23 cellular contexts compared by ENCODE assay signal in the genomic region with DNA sequence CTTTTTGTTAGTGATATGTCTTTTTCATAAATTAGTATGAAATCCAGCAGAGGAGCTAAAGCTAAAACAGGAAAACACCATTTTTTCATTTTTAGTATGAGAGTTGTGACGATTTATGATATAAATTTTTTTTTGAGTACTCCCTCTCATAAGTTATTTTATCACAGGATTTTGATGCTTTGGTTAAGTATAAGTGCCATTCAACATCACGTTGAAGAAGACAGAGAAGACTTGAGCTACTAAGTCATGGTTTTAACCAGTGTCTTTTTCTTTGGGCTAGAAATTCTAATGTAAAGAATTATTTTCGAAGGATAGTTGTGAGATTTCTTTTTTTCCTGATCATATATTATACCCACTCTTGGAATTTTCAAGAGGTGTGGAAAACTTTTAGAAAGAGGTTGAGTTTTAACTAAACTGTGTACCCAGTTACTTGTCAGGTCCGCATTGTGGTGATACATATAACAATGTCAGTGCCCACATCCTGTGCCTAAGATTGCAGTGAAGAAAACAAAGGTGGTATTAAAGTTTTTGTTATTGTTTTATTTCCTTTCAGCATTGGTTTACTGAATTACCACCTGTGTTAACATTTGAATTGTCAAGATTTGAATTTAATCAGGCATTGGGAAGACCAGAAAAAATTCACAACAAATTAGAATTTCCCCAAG.
A peak's percentile ranks its signal among the peaks of the same experiment; 100 is the strongest.
DNase-seq lines count a peak whose midpoint lies in the region; ATAC-seq, FAIRE-seq and TF ChIP-seq lines count a peak whose summit lies in the region.
"Had no signal": no experiment of that assay in that cellular context is flagged by ENCODE, and none has a peak within 500 bp of the region (broad histone marks: within the 10 kb centered on the region; RNA-seq: fewer than 3 reads in every experiment).

No MANE protein-coding gene starts in this region.

- CTCF ChIA-PET in activated CD4-positive, alpha-beta T cell treated with anti-CD3 and anti-CD28 coated beads for 36 hours (lab: Charles Lee): no interaction called here
- CTCF ChIA-PET in CD8-positive, alpha-beta memory T cell (lab: Charles Lee): no interaction called here
- CTCF ChIA-PET in activated CD8-positive, alpha-beta T cell treated with anti-CD3 and anti-CD28 coated beads for 36 hours (lab: Charles Lee): no interaction called here

- peaks cover 23% of the 10 kb centered on the region for H3K36me3 Mint-ChIP-seq in activated CD4-positive, alpha-beta T cell treated with anti-CD3 and anti-CD28 coated beads for 36 hours (ENCODE audit: low read depth)
- peaks cover 0 to 48% (median 14%) of the 10 kb centered on the region in 3 donors for H3K36me3 Mint-ChIP-seq in CD8-positive, alpha-beta memory T cell
- H3K36me3 Mint-ChIP-seq in activated CD8-positive, alpha-beta T cell treated with anti-CD3 and anti-CD28 coated beads for 36 hours (ENCODE audit: low read depth): peaks cover 27% of the 10 kb centered on the region

- POLR2A ChIA-PET in activated CD4-positive, alpha-beta T cell treated with anti-CD3 and anti-CD28 coated beads for 36 hours (lab: Charles Lee): no interaction called here
- POLR2A ChIA-PET in CD8-positive, alpha-beta memory T cell (lab: Charles Lee): no interaction called here
- POLR2A ChIA-PET in activated CD8-positive, alpha-beta T cell treated with anti-CD3 and anti-CD28 coated beads for 36 hours (lab: Charles Lee): no interaction called here

- peak; percentile 71 for ATAC-seq in activated CD4-positive, alpha-beta T cell treated with anti-CD3 and anti-CD28 coated beads for 36 hours
- peak; percentile 78 for ATAC-seq in activated CD8-positive, alpha-beta T cell treated with anti-CD3 and anti-CD28 coated beads for 36 hours

- peak; percentile 45 for FAIRE-seq in islet of Langerhans (lab: Jason Lieb, UNC)
- FAIRE-seq: GM12891 had no signal

- peaks cover 15% of the 10 kb centered on the region for H3K36me3 ChIP-seq in CD8-positive, alpha-beta memory T cell (ENCODE audit: insufficient read depth, low read length)
- H3K36me3 ChIP-seq: right atrium auricular region had no signal

- H3K9me3 ChIP-seq in CD8-positive, alpha-beta memory T cell (ENCODE audit: low read length): no peaks in the 10 kb centered on the region
- H3K9me3 ChIP-seq: right atrium auricular region, transverse colon had no signal

- H3K27ac ChIP-seq in CD8-positive, alpha-beta memory T cell (ENCODE audit: low read depth, low read length): no peak overlapping the region
- H3K27ac ChIP-seq: 22Rv1, right atrium auricular region had no signal

- peaks cover 34% of the 10 kb centered on the region for H3K4me1 Mint-ChIP-seq in activated CD4-positive, alpha-beta T cell treated with anti-CD3 and anti-CD28 coated beads for 36 hours
- H3K4me1 Mint-ChIP-seq in CD8-positive, alpha-beta memory T cell: peaks cover 41 to 80% (median 66%) of the 10 kb centered on the region in 3 donors
- H3K4me1 Mint-ChIP-seq in activated CD8-positive, alpha-beta T cell treated with anti-CD3 and anti-CD28 coated beads for 36 hours (ENCODE audit: low read depth): peaks cover 31% of the 10 kb centered on the region

- H3K4me3 Mint-ChIP-seq in activated CD4-positive, alpha-beta T cell treated with anti-CD3 and anti-CD28 coated beads for 36 hours: no peak overlapping the region
- peak overlapping the region; percentile 12 to 79 (median 77) for H3K4me3 Mint-ChIP-seq in CD8-positive, alpha-beta memory T cell
- H3K4me3 Mint-ChIP-seq in activated CD8-positive, alpha-beta T cell treated with anti-CD3 and anti-CD28 coated beads for 36 hours: peak overlapping the region; percentile 31
- H3K4me3 Mint-ChIP-seq: memory B cell had no signal

- peaks cover 30% of the 10 kb centered on the region for H3K4me1 ChIP-seq in CD8-positive, alpha-beta memory T cell (ENCODE audit: insufficient read depth, low read length)

- peak overlapping the region; percentile 80 for H3K27ac Mint-ChIP-seq in activated CD4-positive, alpha-beta T cell treated with anti-CD3 and anti-CD28 coated beads for 36 hours
- peak overlapping the region; percentile 65 to 93 (median 82) for H3K27ac Mint-ChIP-seq in CD8-positive, alpha-beta memory T cell
- peak overlapping the region; percentile 87 for H3K27ac Mint-ChIP-seq in activated CD8-positive, alpha-beta T cell treated with anti-CD3 and anti-CD28 coated beads for 36 hours

- no peaks in the 10 kb centered on the region for H3K27me3 ChIP-seq in CD8-positive, alpha-beta memory T cell (ENCODE audit: insufficient read depth, low read length, poor library complexity, severe bottlenecking)
- H3K27me3 ChIP-seq: right atrium auricular region, transverse colon had no signal

- H3K27me3 Mint-ChIP-seq in activated CD4-positive, alpha-beta T cell treated with anti-CD3 and anti-CD28 coated beads for 36 hours: no peaks in the 10 kb centered on the region
- H3K27me3 Mint-ChIP-seq in CD8-positive, alpha-beta memory T cell: no peaks in the 10 kb centered on the region
- H3K27me3 Mint-ChIP-seq in activated CD8-positive, alpha-beta T cell treated with anti-CD3 and anti-CD28 coated beads for 36 hours: no peaks in the 10 kb centered on the region
- H3K27me3 Mint-ChIP-seq: memory B cell had no signal

- no peaks in the 10 kb centered on the region for H3K9me3 Mint-ChIP-seq in activated CD4-positive, alpha-beta T cell treated with anti-CD3 and anti-CD28 coated beads for 36 hours (ENCODE audit: low read depth)
- no peaks in the 10 kb centered on the region for H3K9me3 Mint-ChIP-seq in CD8-positive, alpha-beta memory T cell
- H3K9me3 Mint-ChIP-seq in activated CD8-positive, alpha-beta T cell treated with anti-CD3 and anti-CD28 coated beads for 36 hours: no peaks in the 10 kb centered on the region
- H3K9me3 Mint-ChIP-seq: memory B cell had no signal

- H3K4me3 ChIP-seq in CD8-positive, alpha-beta memory T cell (ENCODE audit: low read length): no peak overlapping the region
- H3K4me3 ChIP-seq: right atrium auricular region, transverse colon had no signal

- intact Hi-C loops in activated CD4-positive, alpha-beta T cell treated with anti-CD3 and anti-CD28 coated beads for 36 hours (cut with DNase I, micrococcal nuclease): loop anchor here in 1 of 2 experiments (2.0 kb wide), 1 partner anchor 93 kb away; no protein-coding TSS in a partner anchor
- intact Hi-C loops in activated CD8-positive, alpha-beta T cell treated with anti-CD3 and anti-CD28 coated beads for 36 hours (cut with micrococcal nuclease): loop anchor here (5.0 kb wide), 1 partner anchor 91 kb away; no protein-coding TSS in a partner anchor

- peak; percentile 14 for DNase-seq in activated CD4-positive, alpha-beta T cell treated with anti-CD3 and anti-CD28 coated beads for 36 hours
- no peak for DNase-seq in activated CD4-positive, alpha-beta T cell treated with anti-CD3 and anti-CD28 coated beads for 1 hour
- DNase-seq in CD8-positive, alpha-beta memory T cell: peak in 4 of 5 donors; percentile 5 to 57 (median 44)
- peak; percentile 26 for DNase-seq in activated CD8-positive, alpha-beta T cell treated with anti-CD3 and anti-CD28 coated beads for 36 hours
- DNase-seq in NCI-H526 treated with DMSO at 0.1 percent for 48 hours (lab: John Stamatoyannopoulos, UW) (no peak), NCI-H748 treated with DMSO at 0.1 percent for 48 hours (lab: John Stamatoyannopoulos, UW) (no peak), nucleus accumbens (lab: John Stamatoyannopoulos, UW) (no peak)
- DNase-seq: activated CD4-positive, alpha-beta T cell treated with anti-CD3 and anti-CD28 coated beads for 4 hours; amygdala; COR-L47; DMS79; NCI-H1048; NCI-H1930; NCI-H226; OCI-M1; SHP77; stimulated activated CD4-positive, alpha-beta T cell treated with anti-CD3 and anti-CD28 coated beads, Interleukin-4, amount 100 ng/mL, for 4 hours; transverse colon had no signal

- no peak for TF ChIP-seq CTCF in activated CD8-positive, alpha-beta T cell treated with anti-CD3 and anti-CD28 coated beads for 36 hours (IDR thresholded peaks at IDR 0.05)

Comparison
In these comparisons a context has a peak if more than half of its experiments do, and no peak if none do; other contexts are left out.
1. DNase-seq: peak in activated CD4-positive, alpha-beta T cell treated with anti-CD3 and anti-CD28 coated beads for 36 hours (single experiment), CD8-positive, alpha-beta memory T cell (4 of 5) and activated CD8-positive, alpha-beta T cell treated with anti-CD3 and anti-CD28 coated beads for 36 hours (single experiment); none in activated CD4-positive, alpha-beta T cell treated with anti-CD3 and anti-CD28 coated beads for 1 hour (single experiment), NCI-H526 treated with DMSO at 0.1 percent for 48 hours (single experiment), NCI-H748 treated with DMSO at 0.1 percent for 48 hours (single experiment) and nucleus accumbens (0 of 56).
2. Peak in every context shown above with its lines, with median percentiles within 50 percentile points of each other: H3K27ac Mint-ChIP-seq.